2 cellular contexts compared by ENCODE assay signal in the genomic region with DNA sequence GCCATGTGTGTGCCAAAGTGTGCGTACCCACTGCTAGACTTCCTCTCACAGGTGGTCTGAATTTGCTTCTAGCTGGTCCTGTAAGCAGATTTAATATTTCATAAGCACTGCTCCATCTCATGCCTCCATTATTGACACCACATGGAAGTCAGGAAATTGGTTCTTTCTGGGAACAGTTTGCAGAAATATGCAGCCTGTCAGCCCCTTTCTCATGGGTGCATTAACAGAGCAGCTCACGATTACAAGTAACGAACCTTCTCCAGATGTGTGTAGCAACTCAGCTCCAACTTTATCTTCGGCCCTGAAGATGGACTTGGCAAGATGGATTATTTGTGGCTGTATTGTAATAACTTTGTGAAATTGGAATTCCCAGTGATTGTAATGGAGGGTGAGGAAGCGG.
TF ChIP-seq lines count a peak whose summit lies in the region.

No MANE protein-coding gene starts in this region.

TF ChIP-seq in SK-N-SH, 30 proteins besides CTCF, POLR2A, EP300 and RAD21 (continued from another document):
- TF ChIP-seq SMC3 (IDR thresholded peaks at IDR 0.05; ENCODE audit: low read depth, low read length) (no peak), EZH2phosphoT487 (IDR thresholded peaks at IDR 0.05; ENCODE audit: borderline replicate concordance, low read depth) (no peak), TAF1 (IDR thresholded peaks at IDR 0.05; ENCODE audit: borderline replicate concordance, low read depth, low read length) (no peak), NRF1 (IDR thresholded peaks at IDR 0.05; ENCODE audit: low read depth, low read length) (no peak), RXRA (IDR thresholded peaks at IDR 0.05; ENCODE audit: borderline replicate concordance, low read depth) (no peak), USF1 (IDR thresholded peaks at IDR 0.05; ENCODE audit: borderline replicate concordance, low read depth) (no peak), GATA2 (CRISPR knock-in tag; IDR thresholded peaks at IDR 0.05) (no peak), NFIC (IDR thresholded peaks at IDR 0.05; ENCODE audit: borderline replicate concordance) (no peak), TEAD4 (IDR thresholded peaks at IDR 0.05; ENCODE audit: borderline replicate concordance, insufficient read depth) (no peak), RCOR1 (IDR thresholded peaks at IDR 0.05; ENCODE audit: low read length) (no peak)
- TF ChIP-seq, protein P1, sequence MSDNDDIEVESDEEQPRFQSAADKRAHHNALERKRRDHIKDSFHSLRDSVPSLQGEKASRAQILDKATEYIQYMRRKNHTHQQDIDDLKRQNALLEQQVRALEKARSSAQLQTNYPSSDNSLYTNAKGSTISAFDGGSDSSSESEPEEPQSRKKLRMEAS (IDR thresholded peaks at IDR 0.05; ENCODE audit: low read depth), result no peak
- TF ChIP-seq, protein P2, sequence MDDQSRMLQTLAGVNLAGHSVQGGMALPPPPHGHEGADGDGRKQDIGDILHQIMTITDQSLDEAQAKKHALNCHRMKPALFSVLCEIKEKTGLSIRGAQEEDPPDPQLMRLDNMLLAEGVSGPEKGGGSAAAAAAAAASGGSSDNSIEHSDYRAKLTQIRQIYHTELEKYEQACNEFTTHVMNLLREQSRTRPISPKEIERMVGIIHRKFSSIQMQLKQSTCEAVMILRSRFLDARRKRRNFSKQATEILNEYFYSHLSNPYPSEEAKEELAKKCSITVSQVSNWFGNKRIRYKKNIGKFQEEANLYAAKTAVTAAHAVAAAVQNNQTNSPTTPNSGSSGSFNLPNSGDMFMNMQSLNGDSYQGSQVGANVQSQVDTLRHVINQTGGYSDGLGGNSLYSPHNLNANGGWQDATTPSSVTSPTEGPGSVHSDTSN (IDR thresholded peaks at IDR 0.05), result no peak

TF ChIP-seq in SK-N-SH treated with all-trans-retinoic acid at 6 μM for 48 hours, 23 proteins besides CTCF, POLR2A, EP300 and RAD21 (continued from another document):
- TF ChIP-seq POU6F1 (CRISPR knock-in tag; IDR thresholded peaks at IDR 0.05; ENCODE audit: borderline replicate concordance, low read depth) (no peak), OSR1 (CRISPR knock-in tag; IDR thresholded peaks at IDR 0.05) (no peak), ZNF565 (CRISPR knock-in tag; conservative IDR thresholded peaks at IDR 0.05; ENCODE audit: low read depth) (no peak)
